ENCODE assay signal across 20 cellular contexts in the genomic region with DNA sequence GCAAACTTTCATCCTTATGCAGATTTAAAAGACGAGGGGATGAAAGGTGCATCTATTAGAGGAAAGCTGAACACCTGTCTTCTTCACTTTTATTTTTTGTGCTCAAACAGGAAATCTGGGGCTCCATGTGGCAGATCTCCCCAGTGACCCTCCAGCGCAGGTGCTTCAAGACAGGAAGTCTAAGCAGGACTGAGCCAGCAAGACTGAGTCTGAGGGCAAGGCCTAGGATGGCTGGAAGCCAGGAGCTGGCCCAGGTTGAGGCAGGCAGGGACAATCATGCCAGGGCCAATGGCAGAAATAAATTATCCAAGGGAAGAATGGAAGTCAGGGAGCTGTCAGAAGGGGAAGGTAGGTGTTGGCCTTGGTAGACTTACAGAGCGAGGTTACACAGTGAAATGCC.
DNase-seq lines count a peak whose midpoint lies in the region; ATAC-seq and TF ChIP-seq lines count a peak whose summit lies in the region.
"Had no signal": no experiment of that assay in that cellular context is flagged by ENCODE, and none has a peak within 500 bp of the region (broad histone marks: within the 10 kb centered on the region; RNA-seq: fewer than 3 reads in every experiment).

No MANE protein-coding gene starts in this region.

- no peaks in the 10 kb centered on the region for H3K36me3 ChIP-seq in CD8-positive, alpha-beta memory T cell (ENCODE audit: insufficient read depth, low read length)
- H3K36me3 ChIP-seq in suprapubic skin: no peaks in the 10 kb centered on the region
- H3K36me3 ChIP-seq: BLaER1 treated with 17β-estradiol and CSF1 and Interleukin-3, amounts not matched to agents 10 nM and 100 nM; esophagus muscularis mucosa; prostate gland; upper lobe of left lung had no signal

- TF ChIP-seq EP300 in suprapubic skin (IDR thresholded peaks at IDR 0.05): no peak

- ATAC-seq in GM19395 (IDR thresholded peaks at IDR 0.05; ENCODE audit: unreplicated experiment) (peak; percentile 68), HG02763 (IDR thresholded peaks at IDR 0.05; ENCODE audit: unreplicated experiment) (no peak)
- peak; percentile 26 for ATAC-seq in effector memory CD8-positive, alpha-beta T cell (replicated peaks)
- ATAC-seq: body of pancreas; natural killer cell; PC-3; stimulated activated effector memory CD8-positive, alpha-beta T cell treated with anti-CD3 and anti-CD28 coated beads, Interleukin-12 subunit alpha, Interleukin-12 subunit beta, amount 100 ng/mL, for 72 hours had no signal

- WGBS in suprapubic skin: 68% methylated on average over 3 of the region's 3 CpGs

- H3K36me3 Mint-ChIP-seq in CD8-positive, alpha-beta memory T cell: peaks cover 0 to 5% (median 0%) of the 10 kb centered on the region in 3 donors
- H3K36me3 Mint-ChIP-seq in effector memory CD8-positive, alpha-beta T cell (ENCODE audit: insufficient read depth): no peaks in the 10 kb centered on the region
- H3K36me3 Mint-ChIP-seq in endothelial cell (ENCODE audit: low read depth, unreplicated experiment): no peaks in the 10 kb centered on the region
- H3K36me3 Mint-ChIP-seq: natural killer cell; stimulated activated effector memory CD8-positive, alpha-beta T cell treated with anti-CD3 and anti-CD28 coated beads, Interleukin-12 subunit alpha, Interleukin-12 subunit beta, amount 100 ng/mL, for 72 hours had no signal

- peaks cover 0 to 1% of the 10 kb centered on the region in 2 donors for H3K27me3 Mint-ChIP-seq in CD8-positive, alpha-beta memory T cell
- H3K27me3 Mint-ChIP-seq in effector memory CD8-positive, alpha-beta T cell: no peaks in the 10 kb centered on the region
- peaks cover 4% of the 10 kb centered on the region for H3K27me3 Mint-ChIP-seq in endothelial cell (ENCODE audit: unreplicated experiment)

- peaks cover 0 to 2% (median 0%) of the 10 kb centered on the region in 5 donors for H3K9me3 Mint-ChIP-seq in CD8-positive, alpha-beta memory T cell
- H3K9me3 Mint-ChIP-seq in effector memory CD8-positive, alpha-beta T cell: no peaks in the 10 kb centered on the region
- H3K9me3 Mint-ChIP-seq in endothelial cell (ENCODE audit: unreplicated experiment): no peaks in the 10 kb centered on the region
- H3K9me3 Mint-ChIP-seq: natural killer cell; stimulated activated effector memory CD8-positive, alpha-beta T cell treated with anti-CD3 and anti-CD28 coated beads, Interleukin-12 subunit alpha, Interleukin-12 subunit beta, amount 100 ng/mL, for 72 hours had no signal

- DNase-seq in CD8-positive, alpha-beta memory T cell: peak in 1 of 5 donors; percentile 14
- DNase-seq in NAMALWA (ENCODE audit: low spot score) (peak; percentile 27), suprapubic skin (ENCODE audit: low spot score in 2 of 2) (no peak), activated gamma-delta T cell treated with Interleukin-2 at 50 U/mL for 16 hours (no peak), endothelial cell (ENCODE audit: low spot score) (no peak)
- DNase-seq in effector memory CD8-positive, alpha-beta T cell: no peak
- DNase-seq: body of pancreas, DMS79 treated with DMSO at 0.1 percent for 48 hours, glutamatergic neuron, natural killer cell, NCI-H1694 treated with DMSO at 0.1 percent for 48 hours, PC-3, upper lobe of left lung had no signal

- no peak overlapping the region for H3K27ac ChIP-seq in CD8-positive, alpha-beta memory T cell (ENCODE audit: low read depth, low read length)
- H3K27ac ChIP-seq in suprapubic skin: no peak overlapping the region
- H3K27ac ChIP-seq: BLaER1 treated with 17β-estradiol and CSF1 and Interleukin-3, amounts not matched to agents 10 nM and 100 nM; body of pancreas; esophagus muscularis mucosa; prostate gland; upper lobe of left lung had no signal

- H3K9me3 ChIP-seq in CD8-positive, alpha-beta memory T cell (ENCODE audit: low read length): no peaks in the 10 kb centered on the region
- no peaks in the 10 kb centered on the region for H3K9me3 ChIP-seq in suprapubic skin
- H3K9me3 ChIP-seq: body of pancreas, esophagus muscularis mucosa, prostate gland, upper lobe of left lung had no signal

- peaks cover 21% of the 10 kb centered on the region for H3K4me1 ChIP-seq in CD8-positive, alpha-beta memory T cell (ENCODE audit: insufficient read depth, low read length)
- H3K4me1 ChIP-seq in suprapubic skin: no peaks in the 10 kb centered on the region
- H3K4me1 ChIP-seq: body of pancreas, esophagus muscularis mucosa, prostate gland, upper lobe of left lung had no signal

- TF ChIP-seq POLR2A in suprapubic skin (IDR thresholded peaks at IDR 0.05): no peak

- peaks cover 20 to 26% (median 20%) of the 10 kb centered on the region in 3 donors for H3K4me1 Mint-ChIP-seq in CD8-positive, alpha-beta memory T cell
- peaks cover 5 to 12% of the 10 kb centered on the region in 2 donors for H3K4me1 Mint-ChIP-seq in effector memory CD8-positive, alpha-beta T cell (ENCODE audit: low read depth in 2 of 2)
- no peaks in the 10 kb centered on the region for H3K4me1 Mint-ChIP-seq in endothelial cell (ENCODE audit: unreplicated experiment)
- H3K4me1 Mint-ChIP-seq: natural killer cell had no signal

- POLR2A ChIA-PET in CD8-positive, alpha-beta memory T cell (lab: Charles Lee): no interaction called here

- no peaks in the 10 kb centered on the region for H3K27me3 ChIP-seq in CD8-positive, alpha-beta memory T cell (ENCODE audit: insufficient read depth, low read length, poor library complexity, severe bottlenecking)
- H3K27me3 ChIP-seq in suprapubic skin: no peaks in the 10 kb centered on the region
- H3K27me3 ChIP-seq: BLaER1 treated with 17β-estradiol and CSF1 and Interleukin-3, amounts not matched to agents 10 nM and 100 nM; body of pancreas; esophagus muscularis mucosa; upper lobe of left lung had no signal

- TF ChIP-seq CTCF in suprapubic skin (IDR thresholded peaks at IDR 0.05): no peak
- no peak for TF ChIP-seq CTCF in endothelial cell (IDR thresholded peaks at IDR 0.05; ENCODE audit: unreplicated experiment)

- CTCF ChIA-PET in CD8-positive, alpha-beta memory T cell (lab: Charles Lee): interaction anchor here (0.7 to 1.6 kb wide), 2 partner anchors 9 to 64 kb away, joined by 3 to 5 read pairs; no protein-coding TSS in a partner anchor

- peak overlapping the region in 1 of 7 donors; percentile 30 for H3K4me3 Mint-ChIP-seq in CD8-positive, alpha-beta memory T cell
- H3K4me3 Mint-ChIP-seq in effector memory CD8-positive, alpha-beta T cell: no peak overlapping the region
- no peak overlapping the region for H3K4me3 Mint-ChIP-seq in endothelial cell (ENCODE audit: unreplicated experiment)
- H3K4me3 Mint-ChIP-seq: natural killer cell; stimulated activated effector memory CD8-positive, alpha-beta T cell treated with anti-CD3 and anti-CD28 coated beads, Interleukin-12 subunit alpha, Interleukin-12 subunit beta, amount 100 ng/mL, for 72 hours had no signal

- peak overlapping the region in 5 of 8 donors; percentile 26 to 80 (median 36) for H3K27ac Mint-ChIP-seq in CD8-positive, alpha-beta memory T cell
- H3K27ac Mint-ChIP-seq in effector memory CD8-positive, alpha-beta T cell: peak overlapping the region in 1 of 2 donors; percentile 32
- H3K27ac Mint-ChIP-seq in endothelial cell (ENCODE audit: unreplicated experiment): no peak overlapping the region
- H3K27ac Mint-ChIP-seq: natural killer cell; stimulated activated effector memory CD8-positive, alpha-beta T cell treated with anti-CD3 and anti-CD28 coated beads, Interleukin-12 subunit alpha, Interleukin-12 subunit beta, amount 100 ng/mL, for 72 hours had no signal

- no peak overlapping the region for H3K4me3 ChIP-seq in CD8-positive, alpha-beta memory T cell (ENCODE audit: low read length)
- no peak overlapping the region for H3K4me3 ChIP-seq in suprapubic skin
- H3K4me3 ChIP-seq: BLaER1 treated with 17β-estradiol and CSF1 and Interleukin-3, amounts not matched to agents 10 nM and 100 nM; body of pancreas; esophagus muscularis mucosa; lung; prostate gland; upper lobe of left lung had no signal
